In genomic region chr18:12703714-12704113, GRCh38 we compare ENCODE assay signal across 1 cellular context.
TF ChIP-seq lines count a peak whose summit lies in the region.

No MANE protein-coding gene starts in this region.

TF ChIP-seq in H1, 55 proteins besides CTCF, POLR2A, EP300 and RAD21 (continued from another document):
- no peak for TF ChIP-seq SP4 (IDR thresholded peaks at IDR 0.05; ENCODE audit: low read length)
- no peak for TF ChIP-seq ATF3 (IDR thresholded peaks at IDR 0.05; ENCODE audit: insufficient read depth, low read depth, low read length)
- TF ChIP-seq JUND (IDR thresholded peaks at IDR 0.05; ENCODE audit: low read length): no peak
- no peak for TF ChIP-seq RXRA (IDR thresholded peaks at IDR 0.05; ENCODE audit: insufficient read depth, low read depth, low read length)
- no peak for TF ChIP-seq E2F6 (IDR thresholded peaks at IDR 0.05)
- no peak for TF ChIP-seq CHD1 (IDR thresholded peaks at IDR 0.05; ENCODE audit: low read depth, low read length)
- TF ChIP-seq POLR2AphosphoS5 (IDR thresholded peaks at IDR 0.05; ENCODE audit: low read depth, low read length): no peak
